ENCODE assay signal across 16 cellular contexts in the genomic region with DNA sequence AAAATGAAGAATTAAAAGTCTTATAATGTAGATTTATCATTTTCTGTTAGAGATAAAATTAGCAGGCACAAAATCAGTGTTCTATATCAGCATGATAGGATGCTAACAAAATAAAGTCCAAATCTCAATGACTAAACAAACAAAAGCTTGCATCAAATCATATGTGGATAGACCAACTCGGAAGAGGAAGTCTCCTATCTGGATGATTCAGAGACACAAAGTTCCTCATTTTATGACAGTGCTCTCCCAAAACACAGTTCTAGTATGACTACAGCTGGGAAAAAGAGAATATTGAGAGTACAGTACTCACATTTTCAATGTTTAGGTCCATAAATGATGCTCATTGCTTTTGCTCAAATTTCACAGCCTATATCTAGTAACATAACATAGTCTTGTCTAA.
DNase-seq lines count a peak whose midpoint lies in the region; ATAC-seq and TF ChIP-seq lines count a peak whose summit lies in the region.
"Had no signal": no experiment of that assay in that cellular context is flagged by ENCODE, and none has a peak within 500 bp of the region (broad histone marks: within the 10 kb centered on the region; RNA-seq: fewer than 3 reads in every experiment).

No MANE protein-coding gene starts in this region.

- H3K27me3 ChIP-seq in smooth muscle cell (ENCODE audit: low read depth) (no peaks in the 10 kb centered on the region), Peyer's patch (no peaks in the 10 kb centered on the region)
- H3K27me3 ChIP-seq: pancreas had no signal

- H4K20me1 ChIP-seq in smooth muscle cell (ENCODE audit: low read depth) = no peaks in the 10 kb centered on the region

- H3F3A ChIP-seq in smooth muscle cell (ENCODE audit: low read depth) = no peaks in the 10 kb centered on the region

- WGBS in smooth muscle cell (ENCODE audit: low lambda C conversion rate) = 21% methylated on average over 1 of the region's 1 CpG

- ATAC-seq in HG02884 (IDR thresholded peaks at IDR 0.05; ENCODE audit: unreplicated experiment) = no peak
- ATAC-seq: activated CD4-positive, CD25-positive, alpha-beta regulatory T cell treated with anti-CD3 and anti-CD28 coated beads, Interleukin-2, amount 50 U/mL, for 24 hours; stimulated activated naive CD8-positive, alpha-beta T cell treated with anti-CD3 and anti-CD28 coated beads, Interleukin-15, amount 100 ng/mL, for 72 hours had no signal

- no peaks in the 10 kb centered on the region for H3K9me3 ChIP-seq in smooth muscle cell (replicated peaks; ENCODE audit: low read depth)
- no peaks in the 10 kb centered on the region for H3K9me3 ChIP-seq in Peyer's patch
- H3K9me3 ChIP-seq: pancreas had no signal

- peak overlapping the region; percentile 81 for H2AFZ ChIP-seq in smooth muscle cell (ENCODE audit: low read depth)

- peak overlapping the region; percentile 74 for H3K27ac ChIP-seq in smooth muscle cell (ENCODE audit: low read depth)
- no peak overlapping the region for H3K27ac ChIP-seq in Peyer's patch
- H3K27ac ChIP-seq: pancreas had no signal

- TF ChIP-seq CTCF in fibroblast of mammary gland (conservative IDR thresholded peaks at IDR 0.05; ENCODE audit: control insufficient read depth, insufficient read depth, low read depth, low read length) = no peak
- TF ChIP-seq CTCF in smooth muscle cell (IDR thresholded peaks at IDR 0.05; ENCODE audit: borderline replicate concordance, insufficient read depth, poor library complexity, severe bottlenecking) = no peak
- TF ChIP-seq CTCF in Peyer's patch (IDR thresholded peaks at IDR 0.05) = no peak

- H3K4me1 ChIP-seq in smooth muscle cell (ENCODE audit: low read depth) = no peaks in the 10 kb centered on the region
- no peaks in the 10 kb centered on the region for H3K4me1 ChIP-seq in Peyer's patch
- H3K4me1 ChIP-seq: pancreas had no signal

- H3K4me3 ChIP-seq in fibroblast of mammary gland (ENCODE audit: control insufficient read depth, low read depth, low read length) (no peak overlapping the region), smooth muscle cell (no peak overlapping the region), Peyer's patch (no peak overlapping the region)
- H3K4me3 ChIP-seq: pancreas had no signal

- no peaks in the 10 kb centered on the region for H3K36me3 ChIP-seq in smooth muscle cell (ENCODE audit: low read depth)
- no peaks in the 10 kb centered on the region for H3K36me3 ChIP-seq in Peyer's patch
- H3K36me3 ChIP-seq: pancreas had no signal

- no peaks in the 10 kb centered on the region for H3K79me2 ChIP-seq in smooth muscle cell (ENCODE audit: low read depth)

- peak overlapping the region; percentile 20 for H3K9ac ChIP-seq in smooth muscle cell (ENCODE audit: low read depth)

- no peak for TF ChIP-seq POLR2A in Peyer's patch (IDR thresholded peaks at IDR 0.05)

- peak overlapping the region; percentile 71 for H3K4me2 ChIP-seq in smooth muscle cell

- DNase-seq in Kasumi-1 (lab: John Stamatoyannopoulos, UW) (peak; percentile 82 to 87), SIG-M5 treated with dmso at 0.1 percent for 504 hours (lab: John Stamatoyannopoulos, UW; ENCODE audit: unreplicated experiment) (peak; percentile 72), fibroblast of mammary gland (ENCODE audit: low read depth) (peak; percentile 34), smooth muscle cell (lab: John Stamatoyannopoulos, UW; ENCODE audit: unreplicated experiment) (no peak), germinal center (ENCODE audit: low spot score) (no peak), Peyer's patch (no peak)
- DNase-seq: activated naive CD4-positive, alpha-beta T cell; C1 segment of cervical spinal cord; DND-41; H7; NCI-H1417; NCI-H2227 treated with DMSO at 0.1 percent for 48 hours; pancreas; stimulated activated naive CD8-positive, alpha-beta T cell treated with anti-CD3 and anti-CD28 coated beads, Interleukin-15, amount 100 ng/mL, for 72 hours had no signal

Comparison
In these comparisons a context has a peak if more than half of its experiments do, and no peak if none do; other contexts are left out.
1. DNase-seq: peak in Kasumi-1 (2 of 2), SIG-M5 treated with dmso at 0.1 percent for 504 hours (single experiment) and fibroblast of mammary gland (single experiment); none in smooth muscle cell (single experiment), germinal center (single experiment) and Peyer's patch (0 of 3).